Comparison of ENCODE assay signal across 25 cellular contexts in the genomic region with DNA sequence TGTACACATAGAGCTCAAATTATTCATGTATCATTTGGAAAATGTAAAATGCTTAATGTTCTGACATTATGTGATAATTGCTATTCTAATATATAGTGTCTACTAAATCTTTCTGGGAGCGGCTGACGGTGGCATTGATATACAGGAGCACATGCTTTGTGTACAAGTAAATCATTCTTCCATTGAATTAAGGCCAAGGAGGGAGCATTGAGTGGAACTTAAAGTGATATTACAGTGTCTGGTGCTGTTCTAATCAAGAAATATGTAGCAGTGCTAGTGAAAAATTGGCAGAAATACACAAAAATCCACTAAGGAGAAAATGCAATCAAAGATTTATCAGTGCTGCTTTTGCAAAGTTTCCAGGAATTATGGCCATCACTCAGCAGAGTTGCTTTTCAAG.
"Had no signal": no experiment of that assay in that cellular context is flagged by ENCODE, and none has a peak within 500 bp of the region (broad histone marks: within the 10 kb centered on the region; RNA-seq: fewer than 3 reads in every experiment).

No MANE protein-coding gene starts in this region.

- H3K27me3 ChIP-seq: neural progenitor cell, ovary, right lobe of liver, sigmoid colon, stomach, thyroid gland, tibial nerve, upper lobe of left lung, vagina had no signal

- H3K9me3 ChIP-seq: ovary, right lobe of liver, sigmoid colon, thoracic aorta, thyroid gland, vagina had no signal

- H3K9ac ChIP-seq: neural progenitor cell, parathyroid adenoma had no signal

- H3K27ac ChIP-seq: neural progenitor cell, ovary, parathyroid adenoma, psoas muscle, right lobe of liver, sigmoid colon, stomach, thoracic aorta, thyroid gland, tibial nerve, upper lobe of left lung, vagina had no signal

- H3K4me3 ChIP-seq: neural progenitor cell, ovary, psoas muscle, right lobe of liver, sigmoid colon, stomach, thoracic aorta, thyroid gland, tibial nerve, upper lobe of left lung, vagina had no signal

- H3K36me3 ChIP-seq: neural progenitor cell, ovary, right lobe of liver, sigmoid colon, stomach, thoracic aorta, thyroid gland, tibial nerve, upper lobe of left lung, vagina had no signal

- ATAC-seq: natural killer cell; psoas muscle; right cardiac atrium; right lobe of liver; stimulated activated effector memory CD8-positive, alpha-beta T cell treated with anti-CD3 and anti-CD28 coated beads, Interleukin-12 subunit alpha, Interleukin-12 subunit beta, amount 100 ng/mL, for 72 hours; stimulated activated naive B cell treated with anti-CD40 and anti-IgM and Interleukin-4, amounts not matched to agents 10 μg/mL and 1 μg/mL and 100 μg/mL, for 72 hours had no signal

- H2AFZ ChIP-seq: neural progenitor cell, parathyroid adenoma had no signal

- H3K79me2 ChIP-seq: parathyroid adenoma had no signal

- H3K4me1 ChIP-seq: neural progenitor cell, parathyroid adenoma, psoas muscle, right lobe of liver, sigmoid colon, stomach, thyroid gland, tibial nerve, upper lobe of left lung, vagina had no signal

- DNase-seq: natural killer cell; occipital lobe; ovary; posterior cingulate gyrus; psoas muscle; right cardiac atrium; right lobe of liver; sigmoid colon; small intestine; stimulated activated CD4-positive, alpha-beta T cell treated with anti-CD3 and anti-CD28 coated beads, Interleukin-15, amount 100 ng/mL, for 24 hours; stimulated activated CD4-positive, alpha-beta T cell treated with anti-CD3 and anti-CD28 coated beads, Interleukin-2, amount 100 ng/mL, for 24 hours; stimulated activated CD4-positive, alpha-beta T cell treated with anti-CD3 and anti-CD28 coated beads, Interleukin-2, amount 100 ng/mL, for 48 hours; stimulated activated CD4-positive, alpha-beta T cell treated with anti-CD3 and anti-CD28 coated beads, Interleukin-4, amount 100 ng/mL, for 24 hours; stimulated activated naive B cell treated with anti-CD40 and anti-IgM and Interleukin-4, amounts not matched to agents 10 μg/mL and 1 μg/mL and 100 μg/mL, for 72 hours; stimulated activated naive CD4-positive, alpha-beta T cell treated with Interleukin-2 at 50 U/mL for 16 hours; stomach; thyroid gland; trophoblast cell; upper lobe of left lung had no signal

- H3K4me2 ChIP-seq: neural progenitor cell had no signal
